8 cellular contexts compared by ENCODE assay signal in genomic region chrX:53312946-53313745, GRCh38. TPM values are rescaled to one million over a fixed set of nuclear protein-coding genes. Genes with fewer than 3 reads are reported as not detected.
A peak's percentile ranks its signal among the peaks of the same experiment; 100 is the strongest.
DNase-seq lines count a peak whose midpoint lies in the region; ATAC-seq and TF ChIP-seq lines count a peak whose summit lies in the region.

No MANE protein-coding gene starts in this region.

- no peaks in the 10 kb centered on the region for H3K27me3 ChIP-seq in upper lobe of right lung

- H3K4me1 Mint-ChIP-seq in osteocyte (ENCODE audit: unreplicated experiment) = peaks cover 10% of the 10 kb centered on the region

- H3K4me3 Mint-ChIP-seq in osteocyte (ENCODE audit: unreplicated experiment) = no peak overlapping the region

- intact Hi-C loops in upper lobe of right lung (cut with DNase I) = no loop called here

- no peaks in the 10 kb centered on the region for H3K27me3 Mint-ChIP-seq in osteocyte (ENCODE audit: unreplicated experiment)

- TF ChIP-seq CTCF in osteocyte (IDR thresholded peaks at IDR 0.05) = peak; percentile 73
- peak; percentile 65 for TF ChIP-seq CTCF in upper lobe of right lung (IDR thresholded peaks at IDR 0.05)

- H3K36me3 ChIP-seq in upper lobe of right lung = no peaks in the 10 kb centered on the region

- no peak overlapping the region for H3K4me3 ChIP-seq in upper lobe of right lung

- H3K4me1 ChIP-seq in upper lobe of right lung = no peaks in the 10 kb centered on the region

- H3K9me3 Mint-ChIP-seq in osteocyte (ENCODE audit: unreplicated experiment) = no peaks in the 10 kb centered on the region

- H3K36me3 Mint-ChIP-seq in osteocyte (ENCODE audit: unreplicated experiment) = no peaks in the 10 kb centered on the region

- no peaks in the 10 kb centered on the region for H3K9me3 ChIP-seq in upper lobe of right lung

- no peak overlapping the region for H3K27ac Mint-ChIP-seq in osteocyte (ENCODE audit: unreplicated experiment)

- peak; percentile 67 for DNase-seq in ELF-1 (ENCODE audit: low read depth, low spot score)
- DNase-seq in HK-2 (ENCODE audit: unreplicated experiment) = peak; percentile 56
- DNase-seq in RPMI7951 (ENCODE audit: low read depth) = peak; percentile 59
- peak; percentile 27 for DNase-seq in activated effector memory CD4-positive, alpha-beta T cell treated with Interleukin-2 at 50 U/mL for 16 hours
- peak; percentile 36 for DNase-seq in foreskin melanocyte
- DNase-seq in osteocyte (ENCODE audit: extremely low spot score, unreplicated experiment) = no peak
- DNase-seq in upper lobe of right lung = no peak

- H3K27ac ChIP-seq in upper lobe of right lung = no peak overlapping the region

- ATAC-seq in upper lobe of right lung = peak; percentile 82
- no peak for ATAC-seq in HG02981 (IDR thresholded peaks at IDR 0.05; ENCODE audit: unreplicated experiment)

RNA-seq across cellular contexts. Expression of gene IQSEC2, which starts 31.8 kb away (rescaled TPM):
- 28.4 and 42.4 TPM in 2 replicates for total RNA-seq in RPMI7951 (2014; rRNA removed; shearing (Covaris generic))
- total RNA-seq in osteocyte (8.1 and 8.8 TPM in 2 replicates), upper lobe of right lung (17.3 TPM)

Comparison
In these comparisons a context has a peak if more than half of its experiments do, and no peak if none do; other contexts are left out.
1. DNase-seq: peak in ELF-1 (single experiment), HK-2 (single experiment), RPMI7951 (single experiment), activated effector memory CD4-positive, alpha-beta T cell treated with Interleukin-2 at 50 U/mL for 16 hours (single experiment) and foreskin melanocyte (single experiment); none in osteocyte (single experiment) and upper lobe of right lung (single experiment).